Comparison of ENCODE assay signal across 14 cellular contexts in genomic region chr15:101017935-101018849, GRCh38.
DNase-seq lines count a peak whose midpoint lies in the region; FAIRE-seq and TF ChIP-seq lines count a peak whose summit lies in the region.
"Had no signal": no experiment of that assay in that cellular context is flagged by ENCODE, and none has a peak within 500 bp of the region (broad histone marks: within the 10 kb centered on the region; RNA-seq: fewer than 3 reads in every experiment).

No MANE protein-coding gene starts in this region.

- H3K79me2 ChIP-seq in GM23248 (ENCODE audit: insufficient read depth) (no peaks in the 10 kb centered on the region), endothelial cell of umbilical vein (ENCODE audit: control insufficient read depth, insufficient read depth, low read length) (no peaks in the 10 kb centered on the region)

- H3K27me3 ChIP-seq in GM23248 (replicated peaks; ENCODE audit: insufficient read depth) (no peaks in the 10 kb centered on the region), endothelial cell of umbilical vein (ENCODE audit: control insufficient read depth in 2 of 2, insufficient read depth in 2 of 2, low read length in 2 of 2) (no peaks in the 10 kb centered on the region)
- H3K27me3 ChIP-seq: foreskin keratinocyte had no signal

- no peaks in the 10 kb centered on the region for H3F3A ChIP-seq in GM23248 (ENCODE audit: insufficient read depth)

- POLR2A ChIA-PET in endothelial cell of umbilical vein (lab: Charles Lee): no interaction called here

- H3K4me1 ChIP-seq in GM23248 (ENCODE audit: insufficient read depth): no peaks in the 10 kb centered on the region
- no peaks in the 10 kb centered on the region for H3K4me1 ChIP-seq in endothelial cell of umbilical vein (ENCODE audit: control insufficient read depth, extremely low read depth, insufficient read depth, low read length)
- H3K4me1 ChIP-seq: foreskin keratinocyte had no signal

- H3K27ac ChIP-seq in GM23248 (no peak overlapping the region), endothelial cell of umbilical vein (ENCODE audit: insufficient read depth, low read depth, low read length) (no peak overlapping the region)
- H3K27ac ChIP-seq: foreskin keratinocyte had no signal

- no TSS peak for BruUV-seq in endothelial cell of umbilical vein (replicated peaks; lab: Mats Ljungman, UMichigan)

- H3K4me3 ChIP-seq in GM23248 (no peak overlapping the region), endothelial cell of umbilical vein (replicated peaks in 1 of 3; ENCODE audit: insufficient read depth in 1 of 3, low read depth in 1 of 3, low read length in 3 of 3) (no peak overlapping the region)
- H3K4me3 ChIP-seq: GM12878 had no signal

- H3K9me2 ChIP-seq in GM23248 (ENCODE audit: insufficient read depth): no peaks in the 10 kb centered on the region
- H3K9me2 ChIP-seq: SK-N-SH had no signal

- intact Hi-C loops in endothelial cell of umbilical vein (cut with micrococcal nuclease): loop anchor here (10.0 kb wide), 1 partner anchor 157 kb away; no protein-coding TSS in a partner anchor
- intact Hi-C loops in posterior vena cava (cut with DNase I): loop anchor here (5.0 to 10.0 kb wide), 2 partner anchors 77 to 239 kb away; no protein-coding TSS in a partner anchor

- H3K36me3 ChIP-seq in GM23248 (ENCODE audit: low read depth) (0 out of 2 replicates have a peak, but pooled peaks cover 3% of the 10 kb centered on the region), endothelial cell of umbilical vein (ENCODE audit: control insufficient read depth in 2 of 2, extremely low read depth in 1 of 2, insufficient read depth in 2 of 2, low read length in 2 of 2) (peaks cover 0 to 13% of the 10 kb centered on the region in 2 experiments)

- H3K9ac ChIP-seq in GM23248: no peak overlapping the region
- H3K9ac ChIP-seq in endothelial cell of umbilical vein (replicated peaks; ENCODE audit: extremely low read depth, insufficient read depth, low read length): no peak overlapping the region
- H3K9ac ChIP-seq: SK-N-SH had no signal

- CTCF ChIA-PET in endothelial cell of umbilical vein (lab: Charles Lee): interaction anchor here (1.7 to 6.1 kb wide), 3 partner anchors 9 to 240 kb away, joined by 11 to 34 read pairs (median 14); no protein-coding TSS in a partner anchor

- H3K9me1 ChIP-seq in endothelial cell of umbilical vein (replicated peaks; ENCODE audit: control insufficient read depth, extremely low read depth, insufficient read depth, low read length): no peaks in the 10 kb centered on the region

- in situ Hi-C loops in GM23248 (cut with MboI): loop anchor here (5.0 to 25.0 kb wide), 2 partner anchors 239 to 681 kb away; partner anchors contain the start of gene ADAMTS17

- FAIRE-seq in endothelial cell of umbilical vein (lab: Jason Lieb, UNC): peak; percentile 8
- FAIRE-seq: GM12878 had no signal

- H2AFZ ChIP-seq in GM23248: no peak overlapping the region
- no peak overlapping the region for H2AFZ ChIP-seq in endothelial cell of umbilical vein (ENCODE audit: low read depth, low read length)

- DNase-seq in GM23248: peak; percentile 26
- peak; percentile 57 for DNase-seq in NOMO-1 treated with dmso at 0.1 percent for 144 hours (lab: John Stamatoyannopoulos, UW; ENCODE audit: unreplicated experiment)
- DNase-seq in endothelial cell of umbilical vein (ENCODE audit: low read depth, low spot score): peak; percentile 9
- DNase-seq in posterior vena cava (ENCODE audit: low spot score): peak; percentile 28
- DNase-seq in iPS-NIHi11 (ENCODE audit: low spot score): no peak
- DNase-seq in COR-L47 (lab: John Stamatoyannopoulos, UW): no peak
- no peak for DNase-seq in NCI-H146 (lab: John Stamatoyannopoulos, UW)
- DNase-seq: CD4-positive, alpha-beta memory T cell; foreskin keratinocyte; mesenchymal stem cell; NCI-H1417 treated with DMSO at 0.1 percent for 48 hours; NCI-H2227 treated with DMSO at 0.1 percent for 48 hours; SK-N-SH had no signal

- TF ChIP-seq CTCF in endothelial cell of umbilical vein (IDR thresholded peaks at IDR 0.05; ENCODE audit: extremely low read depth in 1 of 2, insufficient read depth in 1 of 2, low read depth in 1 of 2, low read length in 2 of 2): no peak

- 89 to 91% methylated on average over 15 of the region's 15 CpGs for WGBS in GM23248 (ENCODE audit: low coverage in 1 of 2, low lambda C conversion rate in 2 of 2, missing lambda C conversion rate in 2 of 2), 2 experiments

- no peaks in the 10 kb centered on the region for H4K20me1 ChIP-seq in GM23248 (ENCODE audit: insufficient read depth)
- H4K20me1 ChIP-seq in endothelial cell of umbilical vein (replicated peaks; ENCODE audit: control insufficient read depth, extremely low read depth, insufficient read depth, low read length): no peaks in the 10 kb centered on the region

- H3K4me2 ChIP-seq in GM23248 (ENCODE audit: unreplicated experiment) (no peak overlapping the region), endothelial cell of umbilical vein (ENCODE audit: insufficient read depth, low read length) (no peak overlapping the region)
- H3K4me2 ChIP-seq: SK-N-SH had no signal

- no peak for TF ChIP-seq POLR2A in endothelial cell of umbilical vein (IDR thresholded peaks at IDR 0.05; ENCODE audit: low read depth, low read length)

- dilution Hi-C loops in endothelial cell of umbilical vein (cut with MboI; ENCODE audit: extremely low pct_ligation_motif_present, low sequenced_read_pairs): no loop called here

- H3K9me3 ChIP-seq in GM23248 (ENCODE audit: low read depth) (no peaks in the 10 kb centered on the region), endothelial cell of umbilical vein (replicated peaks; ENCODE audit: control insufficient read depth, insufficient read depth, low read length) (no peaks in the 10 kb centered on the region)
- H3K9me3 ChIP-seq: SK-N-SH had no signal

TF ChIP-seq in endothelial cell of umbilical vein, 7 proteins besides CTCF, POLR2A, EP300 and RAD21:
- TF ChIP-seq EZH2 (IDR thresholded peaks at IDR 0.05; ENCODE audit: borderline replicate concordance, low read depth, low read length, severe bottlenecking) (no peak), MYC (IDR thresholded peaks at IDR 0.05; ENCODE audit: low read depth, low read length) (no peak), GATA2 (IDR thresholded peaks at IDR 0.05; ENCODE audit: insufficient read depth, insufficient read length, low read depth, low read length) (no peak), POLR2AphosphoS5 (IDR thresholded peaks at IDR 0.05; ENCODE audit: insufficient read depth, low read depth, low read length) (no peak), FOS (IDR thresholded peaks at IDR 0.05; ENCODE audit: borderline replicate concordance, insufficient read depth, low read length) (no peak), JUN (IDR thresholded peaks at IDR 0.05; ENCODE audit: borderline replicate concordance, insufficient read depth, insufficient read length, low read depth) (no peak), MAX (IDR thresholded peaks at IDR 0.05; ENCODE audit: insufficient read depth, insufficient read length) (no peak)

Comparison
In these comparisons a context has a peak if more than half of its experiments do, and no peak if none do; other contexts are left out.
1. DNase-seq: peak in GM23248 (single experiment), NOMO-1 treated with dmso at 0.1 percent for 144 hours (single experiment), endothelial cell of umbilical vein (single experiment) and posterior vena cava (single experiment); none in iPS-NIHi11 (single experiment), COR-L47 (single experiment) and NCI-H146 (single experiment).